Comparison of ENCODE assay signal across 15 cellular contexts in the genomic region with DNA sequence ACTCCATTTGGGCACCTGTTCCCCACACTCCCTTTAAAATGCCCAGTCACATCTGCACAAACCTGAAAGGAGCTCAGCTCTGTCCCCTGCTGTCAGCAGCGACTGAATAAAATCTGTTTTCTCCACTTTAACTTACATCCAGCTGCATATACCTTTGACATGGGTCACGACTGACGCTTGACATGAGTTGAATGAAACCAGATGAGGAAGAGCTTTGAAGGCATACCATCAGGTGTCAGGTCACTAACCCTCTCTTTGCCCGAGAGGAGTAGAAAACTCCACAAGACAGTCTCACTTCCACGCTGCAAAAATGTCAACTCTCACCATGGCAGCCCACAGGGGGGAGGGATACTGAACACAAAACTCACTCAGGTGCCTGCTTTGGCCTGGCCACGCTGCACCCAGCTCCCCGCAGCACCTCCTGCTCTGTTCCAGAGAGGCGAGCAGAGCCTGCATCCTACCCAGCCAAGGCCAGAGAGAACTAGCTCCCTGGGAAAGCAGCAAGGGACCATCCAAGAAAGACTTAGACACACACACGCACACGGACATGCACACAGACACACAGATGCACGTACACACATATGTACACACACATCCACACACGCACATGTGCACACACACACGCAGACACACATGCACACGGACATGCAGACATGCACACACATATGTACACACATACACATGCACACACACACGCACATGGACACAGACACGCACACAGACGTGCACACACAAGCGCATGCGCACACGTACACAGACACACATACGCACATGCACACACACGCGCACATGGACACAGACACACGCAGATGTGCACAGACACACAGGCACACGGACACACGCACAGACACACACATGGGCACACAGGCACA.
A peak's percentile ranks its signal among the peaks of the same experiment; 100 is the strongest.
DNase-seq lines count a peak whose midpoint lies in the region; ATAC-seq and TF ChIP-seq lines count a peak whose summit lies in the region.
"Had no signal": no experiment of that assay in that cellular context is flagged by ENCODE, and none has a peak within 500 bp of the region (broad histone marks: within the 10 kb centered on the region; RNA-seq: fewer than 3 reads in every experiment).

No MANE protein-coding gene starts in this region.

- H3K18ac ChIP-seq in mesenchymal stem cell (ENCODE audit: low read depth in 1 of 2, low read length in 2 of 2): no peak overlapping the region

- ATAC-seq in stimulated activated memory B cell treated with anti-CD40 and anti-IgM and Interleukin-4, amounts not matched to agents 10 μg/mL and 1 μg/mL and 100 μg/mL, for 72 hours: peak; percentile 73
- ATAC-seq: A549; activated CD4-positive, CD25-positive, alpha-beta regulatory T cell treated with anti-CD3 and anti-CD28 coated beads, Interleukin-2, amount 50 U/mL, for 24 hours; gastrocnemius medialis had no signal

- no peak for TF ChIP-seq EP300 in tibial nerve (IDR thresholded peaks at IDR 0.05)

- H3K4me2 ChIP-seq in mesenchymal stem cell (ENCODE audit: low read length, poor library complexity, severe bottlenecking): no peak overlapping the region
- H3K4me2 ChIP-seq: A549 had no signal

- H3K9me3 ChIP-seq in WERI-Rb-1 (ENCODE audit: severe bottlenecking) (peaks cover 7% of the 10 kb centered on the region), mesenchymal stem cell (ENCODE audit: control insufficient read depth, low read length) (no peaks in the 10 kb centered on the region), tibial nerve (no peaks in the 10 kb centered on the region)
- H3K9me3 ChIP-seq: A549, gastrocnemius medialis, Peyer's patch, thoracic aorta had no signal

- no peak for TF ChIP-seq POLR2A in tibial nerve (IDR thresholded peaks at IDR 0.05)

- H3K36me3 Mint-ChIP-seq in activated naive CD4-positive, alpha-beta T cell treated with anti-CD3 and anti-CD28 coated beads, Interleukin-2, amount 10 ng/mL, durations not matched to agents 7 days and 5 days: peaks cover 6% of the 10 kb centered on the region
- peaks cover 48% of the 10 kb centered on the region for H3K36me3 Mint-ChIP-seq in stimulated activated memory B cell treated with anti-CD40 and anti-IgM and Interleukin-4, amounts not matched to agents 10 μg/mL and 1 μg/mL and 100 μg/mL, for 72 hours

- H3K4ac ChIP-seq in mesenchymal stem cell (ENCODE audit: low read depth in 1 of 2, low read length in 2 of 2): no peak overlapping the region

- H2BK5ac ChIP-seq in mesenchymal stem cell (ENCODE audit: low read depth, low read length, poor library complexity, severe bottlenecking): no peak overlapping the region

- peaks cover 8% of the 10 kb centered on the region for H3K36me3 ChIP-seq in WERI-Rb-1
- peaks cover 7 to 30% of the 10 kb centered on the region in 2 experiments for H3K36me3 ChIP-seq in mesenchymal stem cell (ENCODE audit: control insufficient read depth in 1 of 2, insufficient read depth in 2 of 2, low read depth in 1 of 2, low read length in 2 of 2)
- peaks cover 0 to 31% (median 0%) of the 10 kb centered on the region in 3 donors for H3K36me3 ChIP-seq in tibial nerve
- H3K36me3 ChIP-seq: gastrocnemius medialis, thoracic aorta had no signal

- no peak overlapping the region for H3K23ac ChIP-seq in mesenchymal stem cell (ENCODE audit: low read length in 2 of 2)

- peak overlapping the region in 1 of 2 experiments; percentile 39 for H3K14ac ChIP-seq in mesenchymal stem cell (ENCODE audit: low read length in 2 of 2)

- no peak for TF ChIP-seq CTCF in WERI-Rb-1 (IDR thresholded peaks at IDR 0.05; ENCODE audit: low read depth, low read length)
- no peak for TF ChIP-seq CTCF in tibial nerve (IDR thresholded peaks at IDR 0.05)

- H4K91ac ChIP-seq in mesenchymal stem cell (ENCODE audit: low read length): peak overlapping the region; percentile 11

- no peaks in the 10 kb centered on the region for H3K27me3 ChIP-seq in WERI-Rb-1 (ENCODE audit: insufficient read depth, low read depth, severe bottlenecking)
- H3K27me3 ChIP-seq in mesenchymal stem cell (ENCODE audit: control insufficient read depth in 1 of 2, insufficient read depth in 1 of 2, low read length in 2 of 2): no peaks in the 10 kb centered on the region
- H3K27me3 ChIP-seq in tibial nerve: no peaks in the 10 kb centered on the region
- H3K27me3 ChIP-seq: gastrocnemius medialis, Peyer's patch had no signal

- H2BK12ac ChIP-seq in mesenchymal stem cell (ENCODE audit: low read length in 2 of 2): no peak overlapping the region

- H2BK120ac ChIP-seq in mesenchymal stem cell (ENCODE audit: low read depth, low read length): no peak overlapping the region

- H3K27me3 Mint-ChIP-seq in activated naive CD4-positive, alpha-beta T cell treated with anti-CD3 and anti-CD28 coated beads, Interleukin-2, amount 10 ng/mL, durations not matched to agents 7 days and 5 days: no peaks in the 10 kb centered on the region
- H3K27me3 Mint-ChIP-seq in stimulated activated memory B cell treated with anti-CD40 and anti-IgM and Interleukin-4, amounts not matched to agents 10 μg/mL and 1 μg/mL and 100 μg/mL, for 72 hours: no peaks in the 10 kb centered on the region

- 92% methylated on average over 26 of the region's 26 CpGs for WGBS in mesenchymal stem cell
- WGBS in tibial nerve, 2 donors: 95 to 97% methylated on average over 26 of the region's 26 CpGs

- H3K27ac ChIP-seq in WERI-Rb-1 (no peak overlapping the region), mesenchymal stem cell (ENCODE audit: low read length, poor library complexity, severe bottlenecking) (no peak overlapping the region), tibial nerve (no peak overlapping the region)
- H3K27ac ChIP-seq: A549, gastrocnemius medialis, Peyer's patch, thoracic aorta had no signal

- H3K9me3 Mint-ChIP-seq in activated naive CD4-positive, alpha-beta T cell treated with anti-CD3 and anti-CD28 coated beads, Interleukin-2, amount 10 ng/mL, durations not matched to agents 7 days and 5 days: no peaks in the 10 kb centered on the region
- H3K9me3 Mint-ChIP-seq in stimulated activated memory B cell treated with anti-CD40 and anti-IgM and Interleukin-4, amounts not matched to agents 10 μg/mL and 1 μg/mL and 100 μg/mL, for 72 hours: no peaks in the 10 kb centered on the region

- H3K79me1 ChIP-seq in mesenchymal stem cell (replicated peaks; ENCODE audit: low read length, poor library complexity, severe bottlenecking): peaks cover 15% of the 10 kb centered on the region

- H3K4me1 ChIP-seq in mesenchymal stem cell (ENCODE audit: control insufficient read depth, insufficient read depth, low read depth, low read length): no peaks in the 10 kb centered on the region
- peaks cover 0 to 9% (median 0%) of the 10 kb centered on the region in 4 donors for H3K4me1 ChIP-seq in tibial nerve
- H3K4me1 ChIP-seq: A549 had no signal

- CTCF ChIA-PET in activated naive CD4-positive, alpha-beta T cell treated with anti-CD3 and anti-CD28 coated beads, Interleukin-2, amount 10 ng/mL, durations not matched to agents 7 days and 5 days (lab: Charles Lee): no interaction called here

- H2AK5ac ChIP-seq in mesenchymal stem cell (ENCODE audit: low read length, severe bottlenecking): no peak overlapping the region

- no peak overlapping the region for H3K4me3 ChIP-seq in WERI-Rb-1 (ENCODE audit: low read depth, low read length)
- no peak overlapping the region for H3K4me3 ChIP-seq in mesenchymal stem cell (ENCODE audit: insufficient read depth in 1 of 2, low read depth in 1 of 2, low read length in 2 of 2)
- no peak overlapping the region for H3K4me3 ChIP-seq in tibial nerve
- H3K4me3 ChIP-seq: A549, gastrocnemius medialis, Peyer's patch, thoracic aorta had no signal

- no peak overlapping the region for H2AFZ ChIP-seq in mesenchymal stem cell (ENCODE audit: low read depth, low read length)

- H4K8ac ChIP-seq in mesenchymal stem cell (ENCODE audit: low read length): no peak overlapping the region

- DNase-seq in activated naive CD4-positive, alpha-beta T cell treated with anti-CD3 and anti-CD28 coated beads, Interleukin-2, amount 10 ng/mL, durations not matched to agents 7 days and 5 days: peak; percentile 14
- DNase-seq in activated naive CD4-positive, alpha-beta T cell treated with anti-CD3 and anti-CD28 coated beads, Interleukin-2, amount 50 U/mL, for 16 hours: no peak
- DNase-seq in WERI-Rb-1 (peak; percentile 1), mesenchymal stem cell (no peak), tibial nerve (ENCODE audit: low spot score in 2 of 2) (no peak), activated gamma-delta T cell treated with Interleukin-2 at 50 U/mL for 16 hours (no peak), NCI-H526 treated with DMSO at 0.1 percent for 48 hours (lab: John Stamatoyannopoulos, UW) (no peak)
- DNase-seq: cerebellar nuclear complex, gastrocnemius medialis, MM.1S had no signal

- no peak overlapping the region for H3K27ac Mint-ChIP-seq in activated naive CD4-positive, alpha-beta T cell treated with anti-CD3 and anti-CD28 coated beads, Interleukin-2, amount 10 ng/mL, durations not matched to agents 7 days and 5 days
- H3K27ac Mint-ChIP-seq in stimulated activated memory B cell treated with anti-CD40 and anti-IgM and Interleukin-4, amounts not matched to agents 10 μg/mL and 1 μg/mL and 100 μg/mL, for 72 hours: peak overlapping the region; percentile 62

- H3K4me3 Mint-ChIP-seq in activated naive CD4-positive, alpha-beta T cell treated with anti-CD3 and anti-CD28 coated beads, Interleukin-2, amount 10 ng/mL, durations not matched to agents 7 days and 5 days: no peak overlapping the region
- H3K4me3 Mint-ChIP-seq in stimulated activated memory B cell treated with anti-CD40 and anti-IgM and Interleukin-4, amounts not matched to agents 10 μg/mL and 1 μg/mL and 100 μg/mL, for 72 hours: peak overlapping the region; percentile 8

- no peak overlapping the region for H2BK15ac ChIP-seq in mesenchymal stem cell (ENCODE audit: low read depth, poor library complexity, severe bottlenecking)

- peaks cover 55% of the 10 kb centered on the region for H3K4me1 Mint-ChIP-seq in activated naive CD4-positive, alpha-beta T cell treated with anti-CD3 and anti-CD28 coated beads, Interleukin-2, amount 10 ng/mL, durations not matched to agents 7 days and 5 days
- H3K4me1 Mint-ChIP-seq in stimulated activated memory B cell treated with anti-CD40 and anti-IgM and Interleukin-4, amounts not matched to agents 10 μg/mL and 1 μg/mL and 100 μg/mL, for 72 hours: peaks cover 53% of the 10 kb centered on the region

- no peak overlapping the region for H3K9ac ChIP-seq in mesenchymal stem cell (ENCODE audit: low read length)

Comparison
In these comparisons a context has a peak if more than half of its experiments do, and no peak if none do; other contexts are left out.
1. DNase-seq: peak in activated naive CD4-positive, alpha-beta T cell treated with anti-CD3 and anti-CD28 coated beads, Interleukin-2, amount 10 ng/mL, durations not matched to agents 7 days and 5 days (single experiment) and WERI-Rb-1 (single experiment); none in activated naive CD4-positive, alpha-beta T cell treated with anti-CD3 and anti-CD28 coated beads, Interleukin-2, amount 50 U/mL, for 16 hours (single experiment), mesenchymal stem cell (single experiment), tibial nerve (0 of 2), activated gamma-delta T cell treated with Interleukin-2 at 50 U/mL for 16 hours (single experiment) and NCI-H526 treated with DMSO at 0.1 percent for 48 hours (single experiment).